17 cellular contexts compared by ENCODE assay signal in genomic region chr1:61299468-61299867, GRCh38.
DNase-seq lines count a peak whose midpoint lies in the region; ATAC-seq and TF ChIP-seq lines count a peak whose summit lies in the region.
"Had no signal": no experiment of that assay in that cellular context is flagged by ENCODE, and none has a peak within 500 bp of the region (broad histone marks: within the 10 kb centered on the region; RNA-seq: fewer than 3 reads in every experiment).

No MANE protein-coding gene starts in this region.

- H3K4me3 ChIP-seq in colonic mucosa (no peak overlapping the region), stomach (no peak overlapping the region)

- TF ChIP-seq POLR2A in stomach (IDR thresholded peaks at IDR 0.05), result no peak

- TF ChIP-seq EP300 in stomach (IDR thresholded peaks at IDR 0.05), result no peak

- no peak for TF ChIP-seq CTCF in colonic mucosa (IDR thresholded peaks at IDR 0.05)
- TF ChIP-seq CTCF in stomach (IDR thresholded peaks at IDR 0.05), result no peak

- H3K27ac ChIP-seq in colonic mucosa, result peak overlapping the region; percentile 8
- H3K27ac ChIP-seq in stomach, result peak overlapping the region in 4 of 5 donors; percentile 65 to 82 (median 76)

- H3K4me1 ChIP-seq in colonic mucosa (no peaks in the 10 kb centered on the region), stomach (peaks cover 21 to 83% (median 57%) of the 10 kb centered on the region in 4 donors)

- no peaks in the 10 kb centered on the region for H3K36me3 ChIP-seq in colonic mucosa
- H3K36me3 ChIP-seq in stomach, result no peaks in the 10 kb centered on the region

- ATAC-seq in left lobe of liver (peak; percentile 44), HG02973 (IDR thresholded peaks at IDR 0.05; ENCODE audit: unreplicated experiment) (no peak), HG02588 (IDR thresholded peaks at IDR 0.05; ENCODE audit: unreplicated experiment) (no peak)
- ATAC-seq: activated naive CD8-positive, alpha-beta T cell treated with anti-CD3 and anti-CD28 coated beads, Interleukin-2, amount 50 U/mL, for 24 hours; HCT116 had no signal

- no peaks in the 10 kb centered on the region for H3K27me3 ChIP-seq in colonic mucosa
- H3K27me3 ChIP-seq in stomach, result no peaks in the 10 kb centered on the region

- WGBS in stomach, 5 donors, result 5 to 16% (median 7%) methylated on average over 2 of the region's 2 CpGs

- intact Hi-C loops in colonic mucosa (cut with DNase I) (no loop called here), stomach (cut with DNase I; ENCODE audit: low total_unique reads) (no loop called here)

- peak; percentile 7 for DNase-seq in OCI-M1 (lab: John Stamatoyannopoulos, UW)
- DNase-seq in colonic mucosa, result no peak
- no peak for DNase-seq in left lobe of liver (ENCODE audit: low spot score)
- DNase-seq in stomach, result no peak
- DNase-seq in activated gamma-delta T cell (lab: John Stamatoyannopoulos, UW), result no peak
- no peak for DNase-seq in NCI-H1930 (lab: John Stamatoyannopoulos, UW)
- DNase-seq: activated CD4-positive, CD25-positive, alpha-beta regulatory T cell treated with anti-CD3 and anti-CD28 coated beads, Interleukin-2, amount 50 U/mL, for 72 hours; activated naive CD8-positive, alpha-beta T cell treated with anti-CD3 and anti-CD28 coated beads, Interleukin-2, amount 50 U/mL, for 24 hours; activated T-cell treated with anti-CD3 and anti-CD28 coated beads for 4 hours; effector CD8-positive, alpha-beta T cell; kidney glomerular epithelial cell; MM.1S; NCI-H2171; trophoblast cell had no signal

- H3K9ac ChIP-seq in colonic mucosa (ENCODE audit: low read depth in 2 of 2, low read length in 2 of 2), result no peak overlapping the region

- H3K9me3 ChIP-seq in colonic mucosa (no peaks in the 10 kb centered on the region), stomach (no peaks in the 10 kb centered on the region)
